3 cellular contexts compared by ENCODE assay signal in the genomic region with DNA sequence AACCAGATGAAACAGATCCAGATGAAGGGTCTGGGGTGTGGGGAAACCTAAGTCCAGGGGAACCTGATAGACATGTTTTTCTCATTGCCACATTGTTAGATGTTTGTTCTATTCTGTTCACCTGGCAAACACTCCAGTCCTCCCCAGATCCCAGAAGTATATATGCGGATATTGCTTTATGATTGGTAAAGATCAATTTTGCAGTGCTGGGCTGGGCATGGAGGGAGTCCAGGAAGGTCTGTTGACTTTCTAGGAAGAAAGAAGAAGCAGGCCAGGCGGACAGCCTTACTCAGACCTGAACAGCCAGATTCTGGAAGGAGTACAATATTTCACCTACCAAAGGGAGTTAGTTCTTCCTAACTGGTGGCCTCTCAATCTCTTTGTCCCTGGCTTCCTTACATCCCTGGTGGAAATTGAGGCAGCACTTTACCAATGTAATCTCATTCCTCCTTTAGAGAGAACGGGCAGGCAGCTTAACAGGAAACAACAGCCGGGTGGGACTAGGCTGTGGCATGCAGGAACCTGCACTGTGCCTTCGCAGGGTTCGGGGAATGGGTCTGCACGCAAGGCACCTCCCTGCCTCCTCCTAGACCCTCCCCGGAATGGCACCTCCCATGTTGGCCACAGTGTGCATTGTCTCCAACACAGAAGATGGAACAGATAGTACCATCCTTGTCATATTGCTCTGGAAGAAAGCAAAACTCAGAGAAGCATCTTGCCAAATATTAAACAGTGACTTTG.
TF ChIP-seq lines count a peak whose summit lies in the region.

No MANE protein-coding gene starts in this region.

TF ChIP-seq in liver, 16 proteins besides CTCF, POLR2A, EP300 and RAD21:
- peak; percentile 20 for TF ChIP-seq TAF1 (conservative IDR thresholded peaks at IDR 0.05)
- TF ChIP-seq, protein P1, sequence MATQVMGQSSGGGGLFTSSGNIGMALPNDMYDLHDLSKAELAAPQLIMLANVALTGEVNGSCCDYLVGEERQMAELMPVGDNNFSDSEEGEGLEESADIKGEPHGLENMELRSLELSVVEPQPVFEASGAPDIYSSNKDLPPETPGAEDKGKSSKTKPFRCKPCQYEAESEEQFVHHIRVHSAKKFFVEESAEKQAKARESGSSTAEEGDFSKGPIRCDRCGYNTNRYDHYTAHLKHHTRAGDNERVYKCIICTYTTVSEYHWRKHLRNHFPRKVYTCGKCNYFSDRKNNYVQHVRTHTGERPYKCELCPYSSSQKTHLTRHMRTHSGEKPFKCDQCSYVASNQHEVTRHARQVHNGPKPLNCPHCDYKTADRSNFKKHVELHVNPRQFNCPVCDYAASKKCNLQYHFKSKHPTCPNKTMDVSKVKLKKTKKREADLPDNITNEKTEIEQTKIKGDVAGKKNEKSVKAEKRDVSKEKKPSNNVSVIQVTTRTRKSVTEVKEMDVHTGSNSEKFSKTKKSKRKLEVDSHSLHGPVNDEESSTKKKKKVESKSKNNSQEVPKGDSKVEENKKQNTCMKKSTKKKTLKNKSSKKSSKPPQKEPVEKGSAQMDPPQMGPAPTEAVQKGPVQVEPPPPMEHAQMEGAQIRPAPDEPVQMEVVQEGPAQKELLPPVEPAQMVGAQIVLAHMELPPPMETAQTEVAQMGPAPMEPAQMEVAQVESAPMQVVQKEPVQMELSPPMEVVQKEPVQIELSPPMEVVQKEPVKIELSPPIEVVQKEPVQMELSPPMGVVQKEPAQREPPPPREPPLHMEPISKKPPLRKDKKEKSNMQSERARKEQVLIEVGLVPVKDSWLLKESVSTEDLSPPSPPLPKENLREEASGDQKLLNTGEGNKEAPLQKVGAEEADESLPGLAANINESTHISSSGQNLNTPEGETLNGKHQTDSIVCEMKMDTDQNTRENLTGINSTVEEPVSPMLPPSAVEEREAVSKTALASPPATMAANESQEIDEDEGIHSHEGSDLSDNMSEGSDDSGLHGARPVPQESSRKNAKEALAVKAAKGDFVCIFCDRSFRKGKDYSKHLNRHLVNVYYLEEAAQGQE (IDR thresholded peaks at IDR 0.05), result no peak

TF ChIP-seq in HepG2, 621 proteins besides CTCF, POLR2A, EP300 and RAD21:
- TF ChIP-seq ZNF7 (CRISPR knock-in tag; IDR thresholded peaks at IDR 0.05) (no peak), ZNF790 (CRISPR knock-in tag; IDR thresholded peaks at IDR 0.05; ENCODE audit: borderline replicate concordance) (no peak), ZNF747 (CRISPR knock-in tag; IDR thresholded peaks at IDR 0.05; ENCODE audit: borderline replicate concordance) (no peak), HNRNPL (IDR thresholded peaks at IDR 0.05; ENCODE audit: low read depth, low read length) (no peak), ZMAT3 (CRISPR knock-in tag; conservative IDR thresholded peaks at IDR 0.05) (no peak), ZNF569 (CRISPR knock-in tag; IDR thresholded peaks at IDR 0.05; ENCODE audit: borderline replicate concordance) (no peak), KLF11 (CRISPR knock-in tag; IDR thresholded peaks at IDR 0.05) (no peak), SMARCC2 (IDR thresholded peaks at IDR 0.05) (no peak), DNMT1 (CRISPR knock-in tag; IDR thresholded peaks at IDR 0.05) (no peak)
- TF ChIP-seq, protein P2, sequence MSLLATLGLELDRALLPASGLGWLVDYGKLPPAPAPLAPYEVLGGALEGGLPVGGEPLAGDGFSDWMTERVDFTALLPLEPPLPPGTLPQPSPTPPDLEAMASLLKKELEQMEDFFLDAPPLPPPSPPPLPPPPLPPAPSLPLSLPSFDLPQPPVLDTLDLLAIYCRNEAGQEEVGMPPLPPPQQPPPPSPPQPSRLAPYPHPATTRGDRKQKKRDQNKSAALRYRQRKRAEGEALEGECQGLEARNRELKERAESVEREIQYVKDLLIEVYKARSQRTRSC (CRISPR knock-in tag; IDR thresholded peaks at IDR 0.05; ENCODE audit: low read depth), result no peak
- TF ChIP-seq, protein P3, sequence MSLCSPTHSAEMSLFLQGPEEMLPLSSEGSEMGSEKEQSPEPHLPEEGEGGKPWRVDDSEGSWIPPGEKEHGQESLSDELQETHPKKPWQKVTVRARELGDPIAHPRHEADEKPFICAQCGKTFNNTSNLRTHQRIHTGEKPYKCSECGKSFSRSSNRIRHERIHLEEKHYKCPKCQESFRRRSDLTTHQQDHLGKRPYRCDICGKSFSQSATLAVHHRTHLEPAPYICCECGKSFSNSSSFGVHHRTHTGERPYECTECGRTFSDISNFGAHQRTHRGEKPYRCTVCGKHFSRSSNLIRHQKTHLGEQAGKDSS (CRISPR knock-in tag; IDR thresholded peaks at IDR 0.05; ENCODE audit: borderline replicate concordance, low read depth), result no peak

TF ChIP-seq in HEK293T, 16 proteins besides CTCF, POLR2A, EP300 and RAD21:
- no peak for TF ChIP-seq L3MBTL2 (conservative IDR thresholded peaks at IDR 0.05)
- TF ChIP-seq LEF1 (IDR thresholded peaks at IDR 0.05; ENCODE audit: borderline replicate concordance), result no peak
- TF ChIP-seq ARNT (IDR thresholded peaks at IDR 0.05), result no peak
- TF ChIP-seq CTBP1 (IDR thresholded peaks at IDR 0.05; ENCODE audit: borderline replicate concordance), result no peak
- TF ChIP-seq FOXA1 (IDR thresholded peaks at IDR 0.05), result no peak
- no peak for TF ChIP-seq FOXM1 (IDR thresholded peaks at IDR 0.05; ENCODE audit: borderline replicate concordance)
- no peak for TF ChIP-seq NFRKB (IDR thresholded peaks at IDR 0.05)
- TF ChIP-seq, protein P4, sequence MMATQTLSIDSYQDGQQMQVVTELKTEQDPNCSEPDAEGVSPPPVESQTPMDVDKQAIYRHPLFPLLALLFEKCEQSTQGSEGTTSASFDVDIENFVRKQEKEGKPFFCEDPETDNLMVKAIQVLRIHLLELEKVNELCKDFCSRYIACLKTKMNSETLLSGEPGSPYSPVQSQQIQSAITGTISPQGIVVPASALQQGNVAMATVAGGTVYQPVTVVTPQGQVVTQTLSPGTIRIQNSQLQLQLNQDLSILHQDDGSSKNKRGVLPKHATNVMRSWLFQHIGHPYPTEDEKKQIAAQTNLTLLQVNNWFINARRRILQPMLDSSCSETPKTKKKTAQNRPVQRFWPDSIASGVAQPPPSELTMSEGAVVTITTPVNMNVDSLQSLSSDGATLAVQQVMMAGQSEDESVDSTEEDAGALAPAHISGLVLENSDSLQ (IDR thresholded peaks at IDR 0.05), result no peak
- TF ChIP-seq ZNF384 (IDR thresholded peaks at IDR 0.05), result no peak
- no peak for TF ChIP-seq HDGF (IDR thresholded peaks at IDR 0.05; ENCODE audit: borderline replicate concordance)
- no peak for TF ChIP-seq SP1 (IDR thresholded peaks at IDR 0.05)
- no peak for TF ChIP-seq ELF4 (IDR thresholded peaks at IDR 0.05)
- no peak for TF ChIP-seq FOXK2 (IDR thresholded peaks at IDR 0.05)
- TF ChIP-seq SUZ12 (IDR thresholded peaks at IDR 0.05), result no peak
- TF ChIP-seq BHLHE40 (IDR thresholded peaks at IDR 0.05; ENCODE audit: borderline replicate concordance), result no peak
- TF ChIP-seq TARDBP (IDR thresholded peaks at IDR 0.05), result no peak
